ENCODE assay signal across 30 cellular contexts in genomic region chr2:66145490-66145889, GRCh38.
"Had no signal": no experiment of that assay in that cellular context is flagged by ENCODE, and none has a peak within 500 bp of the region (broad histone marks: within the 10 kb centered on the region; RNA-seq: fewer than 3 reads in every experiment).

No MANE protein-coding gene starts in this region.

- H3K27ac Mint-ChIP-seq: activated CD4-positive, alpha-beta memory T cell treated with anti-CD3 and anti-CD28 coated beads for 36 hours; activated CD4-positive, alpha-beta T cell treated with anti-CD3 and anti-CD28 coated beads for 36 hours; activated CD4-positive, alpha-beta T cell treated with anti-CD3 and anti-CD28 coated beads, Interleukin-2, amount 10 ng/mL, durations not matched to agents 24 days and 14 days; activated CD8-positive, alpha-beta memory T cell treated with anti-CD3 and anti-CD28 coated beads, Interleukin-2, amount 10 ng/mL, durations not matched to agents 7 days and 5 days; activated CD8-positive, alpha-beta T cell treated with anti-CD3 and anti-CD28 coated beads, Interleukin-2, amount 10 ng/mL, durations not matched to agents 7 days and 5 days; activated naive CD4-positive, alpha-beta T cell treated with anti-CD3 and anti-CD28 coated beads, Interleukin-2, amount 50 U/mL, for 24 hours; activated naive CD8-positive, alpha-beta T cell treated with anti-CD3 and anti-CD28 coated beads for 36 hours; activated naive CD8-positive, alpha-beta T cell treated with anti-CD3 and anti-CD28 coated beads, Interleukin-2, amount 50 U/mL, for 24 hours; activated T-helper 1 cell treated with anti-CD3 and anti-CD28 coated beads, Interleukin-12 subunit alpha, Interleukin-12 subunit beta, Interleukin-2, Interleukin-4 antibody, amounts not matched to agents 30 ng/mL and 10 ng/mL and 1 ng/mL, durations not matched to agents 14 hours and 24 hours and 36 hours; activated T-helper 2 cell treated with anti-CD3 and anti-CD28 coated beads, Interferon-gamma antibody, Interleukin-2, Interleukin-4, amounts not matched to agents 10 μg/mL and 5 μg/mL and 100 μg/mL, durations not matched to agents 14 hours and 24 hours and 36 hours; dendritic cell treated with granulocyte-macrophage colony-stimulating factor and Interleukin-4, amounts not matched to agents 40 ng/mL and 50 ng/mL, for 4 days; endodermal cell had no signal

- H3K36me3 Mint-ChIP-seq: activated CD4-positive, alpha-beta memory T cell treated with anti-CD3 and anti-CD28 coated beads for 36 hours; activated CD8-positive, alpha-beta memory T cell treated with anti-CD3 and anti-CD28 coated beads, Interleukin-2, amount 10 ng/mL, durations not matched to agents 7 days and 5 days; activated naive CD4-positive, alpha-beta T cell treated with anti-CD3 and anti-CD28 coated beads, Interleukin-2, amount 50 U/mL, for 24 hours; activated naive CD8-positive, alpha-beta T cell treated with anti-CD3 and anti-CD28 coated beads for 36 hours had no signal

- ATAC-seq: activated CD4-positive, alpha-beta T cell treated with anti-CD3 and anti-CD28 coated beads for 36 hours; activated CD8-positive, alpha-beta memory T cell treated with anti-CD3 and anti-CD28 coated beads, Interleukin-2, amount 10 ng/mL, durations not matched to agents 7 days and 5 days; activated CD8-positive, alpha-beta T cell treated with anti-CD3 and anti-CD28 coated beads, Interleukin-2, amount 10 ng/mL, durations not matched to agents 7 days and 5 days; activated naive CD8-positive, alpha-beta T cell treated with anti-CD3 and anti-CD28 coated beads, Interleukin-2, amount 50 U/mL, for 24 hours; body of pancreas; esophagus mucosa had no signal

- H3K4me1 Mint-ChIP-seq: activated CD4-positive, alpha-beta T cell treated with anti-CD3 and anti-CD28 coated beads for 36 hours; activated CD4-positive, alpha-beta T cell treated with anti-CD3 and anti-CD28 coated beads, Interleukin-2, amount 10 ng/mL, durations not matched to agents 24 days and 14 days; activated CD8-positive, alpha-beta memory T cell treated with anti-CD3 and anti-CD28 coated beads, Interleukin-2, amount 10 ng/mL, durations not matched to agents 7 days and 5 days; activated naive CD4-positive, alpha-beta T cell treated with anti-CD3 and anti-CD28 coated beads, Interleukin-2, amount 50 U/mL, for 24 hours; activated naive CD8-positive, alpha-beta T cell treated with anti-CD3 and anti-CD28 coated beads for 36 hours; activated naive CD8-positive, alpha-beta T cell treated with anti-CD3 and anti-CD28 coated beads, Interleukin-2, amount 50 U/mL, for 24 hours had no signal

- DNase-seq: activated CD4-positive, alpha-beta memory T cell treated with anti-CD3 and anti-CD28 coated beads for 36 hours; activated CD4-positive, alpha-beta T cell treated with anti-CD3 and anti-CD28 coated beads for 36 hours; activated CD4-positive, alpha-beta T cell treated with anti-CD3 and anti-CD28 coated beads, Interleukin-2, amount 10 ng/mL, durations not matched to agents 24 days and 14 days; activated CD4-positive, CD25-positive, alpha-beta regulatory T cell; activated CD4-positive, CD25-positive, alpha-beta regulatory T cell treated with anti-CD3 and anti-CD28 coated beads, Interleukin-2, amount 50 U/mL, for 72 hours; activated CD8-positive, alpha-beta memory T cell treated with anti-CD3 and anti-CD28 coated beads, Interleukin-2, amount 10 ng/mL, durations not matched to agents 7 days and 5 days; activated CD8-positive, alpha-beta memory T cell treated with anti-CD3 and anti-CD28 coated beads, Interleukin-2, amount 50 U/mL, for 4 hours; activated CD8-positive, alpha-beta T cell treated with anti-CD3 and anti-CD28 coated beads, Interleukin-2, amount 10 ng/mL, durations not matched to agents 7 days and 5 days; activated effector memory CD4-positive, alpha-beta T cell treated with anti-CD3 and anti-CD28 coated beads, Interleukin-2, amount 50 U/mL, for 16 hours; activated naive CD4-positive, alpha-beta T cell treated with anti-CD3 and anti-CD28 coated beads for 36 hours; activated naive CD8-positive, alpha-beta T cell treated with anti-CD3 and anti-CD28 coated beads for 36 hours; activated naive CD8-positive, alpha-beta T cell treated with anti-CD3 and anti-CD28 coated beads, Interleukin-2, amount 50 U/mL, for 24 hours; activated T-cell treated with anti-CD3 and anti-CD28 coated beads, Interleukin-2, amount 50 U/mL, for 1 hour; activated T-cell treated with anti-CD3 and anti-CD28 coated beads, Interleukin-2, amount 50 U/mL, for 48 hours; adrenal gland; amygdala; aorta; body of pancreas; caudate nucleus; dorsolateral prefrontal cortex; effector memory CD4-positive, alpha-beta T cell; endodermal cell; foreskin fibroblast; head of caudate nucleus; T-helper 2 cell had no signal

- H3K4me3 Mint-ChIP-seq: activated CD4-positive, alpha-beta memory T cell treated with anti-CD3 and anti-CD28 coated beads for 36 hours; activated CD4-positive, alpha-beta T cell treated with anti-CD3 and anti-CD28 coated beads for 36 hours; activated CD4-positive, alpha-beta T cell treated with anti-CD3 and anti-CD28 coated beads, Interleukin-2, amount 10 ng/mL, durations not matched to agents 24 days and 14 days; activated CD8-positive, alpha-beta memory T cell treated with anti-CD3 and anti-CD28 coated beads, Interleukin-2, amount 10 ng/mL, durations not matched to agents 7 days and 5 days; activated CD8-positive, alpha-beta T cell treated with anti-CD3 and anti-CD28 coated beads, Interleukin-2, amount 10 ng/mL, durations not matched to agents 7 days and 5 days; activated naive CD4-positive, alpha-beta T cell treated with anti-CD3 and anti-CD28 coated beads for 36 hours; activated naive CD4-positive, alpha-beta T cell treated with anti-CD3 and anti-CD28 coated beads, Interleukin-2, amount 50 U/mL, for 24 hours; activated naive CD8-positive, alpha-beta T cell treated with anti-CD3 and anti-CD28 coated beads for 36 hours; activated naive CD8-positive, alpha-beta T cell treated with anti-CD3 and anti-CD28 coated beads, Interleukin-2, amount 50 U/mL, for 24 hours; activated T-helper 1 cell treated with anti-CD3 and anti-CD28 coated beads, Interleukin-12 subunit alpha, Interleukin-12 subunit beta, Interleukin-2, Interleukin-4 antibody, amounts not matched to agents 30 ng/mL and 10 ng/mL and 1 ng/mL, durations not matched to agents 14 hours and 24 hours and 36 hours; dendritic cell treated with granulocyte-macrophage colony-stimulating factor and Interleukin-4, amounts not matched to agents 40 ng/mL and 50 ng/mL, for 4 days; endodermal cell had no signal

- H3K27me3 Mint-ChIP-seq: activated CD4-positive, alpha-beta memory T cell treated with anti-CD3 and anti-CD28 coated beads for 36 hours; activated CD4-positive, alpha-beta T cell treated with anti-CD3 and anti-CD28 coated beads for 36 hours; activated CD4-positive, alpha-beta T cell treated with anti-CD3 and anti-CD28 coated beads, Interleukin-2, amount 10 ng/mL, durations not matched to agents 24 days and 14 days; activated CD8-positive, alpha-beta memory T cell treated with anti-CD3 and anti-CD28 coated beads, Interleukin-2, amount 10 ng/mL, durations not matched to agents 7 days and 5 days; activated naive CD8-positive, alpha-beta T cell treated with anti-CD3 and anti-CD28 coated beads for 36 hours; activated naive CD8-positive, alpha-beta T cell treated with anti-CD3 and anti-CD28 coated beads, Interleukin-2, amount 50 U/mL, for 24 hours; dendritic cell treated with granulocyte-macrophage colony-stimulating factor and Interleukin-4, amounts not matched to agents 40 ng/mL and 50 ng/mL, for 4 days had no signal
